Comparison of ENCODE assay signal across 1 cellular context in the genomic region with DNA sequence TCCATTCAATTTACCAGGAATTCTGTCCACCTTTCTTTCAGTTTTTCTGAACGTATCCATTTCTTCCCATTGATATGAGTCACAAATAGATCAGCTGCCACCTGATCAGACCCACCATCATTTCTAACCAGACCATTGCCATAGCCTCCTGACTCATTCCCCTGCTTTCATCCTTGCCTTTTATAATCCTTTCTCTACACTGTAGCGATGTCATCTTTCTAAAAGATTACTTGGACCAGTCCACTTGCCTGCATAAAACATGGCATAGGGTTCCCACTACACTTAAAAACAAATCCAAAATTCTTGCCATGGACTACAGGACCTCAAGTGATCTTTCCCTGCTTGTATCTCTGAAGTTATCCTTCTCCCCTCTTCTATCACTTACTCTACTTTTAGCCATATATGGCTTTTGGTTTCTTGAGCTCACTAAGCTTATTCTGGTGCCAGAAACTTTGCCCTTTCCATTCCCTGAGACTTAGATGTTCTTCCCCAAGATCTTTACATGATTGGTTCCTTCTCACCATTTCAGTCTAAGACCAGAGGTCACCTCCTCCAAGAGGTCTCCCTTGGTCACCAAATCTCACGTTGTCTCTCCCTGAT.
TF ChIP-seq lines count a peak whose summit lies in the region.

No MANE protein-coding gene starts in this region.

TF ChIP-seq in K562, 482 proteins besides CTCF, POLR2A, EP300 and RAD21 (continued from another document):
- TF ChIP-seq, protein P1, sequence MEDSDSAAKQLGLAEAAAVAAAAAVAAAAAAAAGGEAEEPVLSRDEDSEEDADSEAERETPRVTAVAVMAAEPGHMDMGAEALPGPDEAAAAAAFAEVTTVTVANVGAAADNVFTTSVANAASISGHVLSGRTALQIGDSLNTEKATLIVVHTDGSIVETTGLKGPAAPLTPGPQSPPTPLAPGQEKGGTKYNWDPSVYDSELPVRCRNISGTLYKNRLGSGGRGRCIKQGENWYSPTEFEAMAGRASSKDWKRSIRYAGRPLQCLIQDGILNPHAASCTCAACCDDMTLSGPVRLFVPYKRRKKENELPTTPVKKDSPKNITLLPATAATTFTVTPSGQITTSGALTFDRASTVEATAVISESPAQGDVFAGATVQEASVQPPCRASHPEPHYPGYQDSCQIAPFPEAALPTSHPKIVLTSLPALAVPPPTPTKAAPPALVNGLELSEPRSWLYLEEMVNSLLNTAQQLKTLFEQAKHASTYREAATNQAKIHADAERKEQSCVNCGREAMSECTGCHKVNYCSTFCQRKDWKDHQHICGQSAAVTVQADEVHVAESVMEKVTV (CRISPR knock-in tag; IDR thresholded peaks at IDR 0.05), result no peak
- TF ChIP-seq KAT8 (IDR thresholded peaks at IDR 0.05; ENCODE audit: low read depth) (no peak), HNRNPLL (IDR thresholded peaks at IDR 0.05; ENCODE audit: low read depth, low read length, poor library complexity, severe bottlenecking) (no peak), ZNF354B (CRISPR knock-in tag; IDR thresholded peaks at IDR 0.05) (no peak), TOE1 (IDR thresholded peaks at IDR 0.05; ENCODE audit: borderline replicate concordance) (no peak), TOE1 (CRISPR knock-in tag; IDR thresholded peaks at IDR 0.05; ENCODE audit: borderline replicate concordance, low read depth) (no peak), FOXK1 (CRISPR knock-in tag; IDR thresholded peaks at IDR 0.05; ENCODE audit: borderline replicate concordance) (no peak), RUNX1 (IDR thresholded peaks at IDR 0.05; ENCODE audit: low read depth) (no peak), MCM7 (IDR thresholded peaks at IDR 0.05) (no peak), XRCC4 (IDR thresholded peaks at IDR 0.05; ENCODE audit: extremely low read depth, insufficient read depth, insufficient read length) (no peak), PHF20 (IDR thresholded peaks at IDR 0.05; ENCODE audit: partially characterized antibody) (no peak), HOXB6 (CRISPR knock-in tag; IDR thresholded peaks at IDR 0.05; ENCODE audit: borderline replicate concordance) (no peak), ZFP36 (IDR thresholded peaks at IDR 0.05; ENCODE audit: low read depth, low read length, partially characterized antibody) (peak; percentile 18)
- TF ChIP-seq, protein P2, sequence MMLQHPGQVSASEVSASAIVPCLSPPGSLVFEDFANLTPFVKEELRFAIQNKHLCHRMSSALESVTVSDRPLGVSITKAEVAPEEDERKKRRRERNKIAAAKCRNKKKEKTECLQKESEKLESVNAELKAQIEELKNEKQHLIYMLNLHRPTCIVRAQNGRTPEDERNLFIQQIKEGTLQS (IDR thresholded peaks at IDR 0.05), result peak; percentile 43
- TF ChIP-seq, protein P2 (CRISPR knock-in tag; conservative IDR thresholded peaks at IDR 0.05), result no peak
- TF ChIP-seq, protein P3, sequence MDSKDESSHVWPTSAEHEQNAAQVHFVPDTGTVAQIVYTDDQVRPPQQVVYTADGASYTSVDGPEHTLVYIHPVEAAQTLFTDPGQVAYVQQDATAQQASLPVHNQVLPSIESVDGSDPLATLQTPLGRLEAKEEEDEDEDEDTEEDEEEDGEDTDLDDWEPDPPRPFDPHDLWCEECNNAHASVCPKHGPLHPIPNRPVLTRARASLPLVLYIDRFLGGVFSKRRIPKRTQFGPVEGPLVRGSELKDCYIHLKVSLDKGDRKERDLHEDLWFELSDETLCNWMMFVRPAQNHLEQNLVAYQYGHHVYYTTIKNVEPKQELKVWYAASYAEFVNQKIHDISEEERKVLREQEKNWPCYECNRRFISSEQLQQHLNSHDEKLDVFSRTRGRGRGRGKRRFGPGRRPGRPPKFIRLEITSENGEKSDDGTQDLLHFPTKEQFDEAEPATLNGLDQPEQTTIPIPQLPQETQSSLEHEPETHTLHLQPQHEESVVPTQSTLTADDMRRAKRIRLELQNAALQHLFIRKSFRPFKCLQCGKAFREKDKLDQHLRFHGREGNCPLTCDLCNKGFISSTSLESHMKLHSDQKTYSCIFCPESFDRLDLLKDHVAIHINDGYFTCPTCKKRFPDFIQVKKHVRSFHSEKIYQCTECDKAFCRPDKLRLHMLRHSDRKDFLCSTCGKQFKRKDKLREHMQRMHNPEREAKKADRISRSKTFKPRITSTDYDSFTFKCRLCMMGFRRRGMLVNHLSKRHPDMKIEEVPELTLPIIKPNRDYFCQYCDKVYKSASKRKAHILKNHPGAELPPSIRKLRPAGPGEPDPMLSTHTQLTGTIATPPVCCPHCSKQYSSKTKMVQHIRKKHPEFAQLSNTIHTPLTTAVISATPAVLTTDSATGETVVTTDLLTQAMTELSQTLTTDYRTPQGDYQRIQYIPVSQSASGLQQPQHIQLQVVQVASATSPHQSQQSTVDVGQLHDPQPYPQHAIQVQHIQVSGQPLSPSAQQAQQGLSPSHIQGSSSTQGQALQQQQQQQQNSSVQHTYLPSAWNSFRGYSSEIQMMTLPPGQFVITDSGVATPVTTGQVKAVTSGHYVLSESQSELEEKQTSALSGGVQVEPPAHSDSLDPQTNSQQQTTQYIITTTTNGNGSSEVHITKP (IDR thresholded peaks at IDR 0.05; ENCODE audit: partially characterized antibody), result peak; percentile 25
- TF ChIP-seq, protein P4, sequence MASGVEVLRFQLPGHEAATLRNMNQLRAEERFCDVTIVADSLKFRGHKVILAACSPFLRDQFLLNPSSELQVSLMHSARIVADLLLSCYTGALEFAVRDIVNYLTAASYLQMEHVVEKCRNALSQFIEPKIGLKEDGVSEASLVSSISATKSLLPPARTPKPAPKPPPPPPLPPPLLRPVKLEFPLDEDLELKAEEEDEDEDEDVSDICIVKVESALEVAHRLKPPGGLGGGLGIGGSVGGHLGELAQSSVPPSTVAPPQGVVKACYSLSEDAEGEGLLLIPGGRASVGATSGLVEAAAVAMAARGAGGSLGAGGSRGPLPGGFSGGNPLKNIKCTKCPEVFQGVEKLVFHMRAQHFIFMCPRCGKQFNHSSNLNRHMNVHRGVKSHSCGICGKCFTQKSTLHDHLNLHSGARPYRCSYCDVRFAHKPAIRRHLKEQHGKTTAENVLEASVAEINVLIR (CRISPR knock-in tag; IDR thresholded peaks at IDR 0.05), result no peak
- TF ChIP-seq, protein P5, sequence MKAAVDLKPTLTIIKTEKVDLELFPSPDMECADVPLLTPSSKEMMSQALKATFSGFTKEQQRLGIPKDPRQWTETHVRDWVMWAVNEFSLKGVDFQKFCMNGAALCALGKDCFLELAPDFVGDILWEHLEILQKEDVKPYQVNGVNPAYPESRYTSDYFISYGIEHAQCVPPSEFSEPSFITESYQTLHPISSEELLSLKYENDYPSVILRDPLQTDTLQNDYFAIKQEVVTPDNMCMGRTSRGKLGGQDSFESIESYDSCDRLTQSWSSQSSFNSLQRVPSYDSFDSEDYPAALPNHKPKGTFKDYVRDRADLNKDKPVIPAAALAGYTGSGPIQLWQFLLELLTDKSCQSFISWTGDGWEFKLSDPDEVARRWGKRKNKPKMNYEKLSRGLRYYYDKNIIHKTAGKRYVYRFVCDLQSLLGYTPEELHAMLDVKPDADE (conservative IDR thresholded peaks at IDR 0.05; ENCODE audit: control insufficient read depth, low read depth, low read length), result no peak
